Comparison of ENCODE assay signal across 19 cellular contexts in genomic region chr5:34690898-34691297, GRCh38.
"Had no signal": no experiment of that assay in that cellular context is flagged by ENCODE, and none has a peak within 500 bp of the region (broad histone marks: within the 10 kb centered on the region; RNA-seq: fewer than 3 reads in every experiment).

No MANE protein-coding gene starts in this region.

- H3K27me3 ChIP-seq: gastrocnemius medialis, pancreas, testis, upper lobe of right lung had no signal

- H3K27ac Mint-ChIP-seq: activated naive CD4-positive, alpha-beta T cell treated with anti-CD3 and anti-CD28 coated beads for 36 hours; stimulated activated effector memory CD8-positive, alpha-beta T cell treated with anti-CD3 and anti-CD28 coated beads, Interleukin-12 subunit alpha, Interleukin-12 subunit beta, amount 100 ng/mL, for 72 hours had no signal

- ATAC-seq: activated T-cell treated with anti-CD3 and anti-CD28 coated beads, Interleukin-2, amount 50 U/mL, for 4 hours; esophagus mucosa; gastrocnemius medialis; left lobe of liver; pancreas; sciatic nerve; stimulated activated effector memory CD8-positive, alpha-beta T cell treated with anti-CD3 and anti-CD28 coated beads, Interleukin-12 subunit alpha, Interleukin-12 subunit beta, amount 100 ng/mL, for 72 hours; upper lobe of right lung had no signal

- H3K9me3 Mint-ChIP-seq: activated naive CD4-positive, alpha-beta T cell treated with anti-CD3 and anti-CD28 coated beads for 36 hours; activated T-cell treated with anti-CD3 and anti-CD28 coated beads, Interleukin-2, amount 50 U/mL, for 4 hours; central memory CD8-positive, alpha-beta T cell; stimulated activated effector memory CD8-positive, alpha-beta T cell treated with anti-CD3 and anti-CD28 coated beads, Interleukin-12 subunit alpha, Interleukin-12 subunit beta, amount 100 ng/mL, for 72 hours had no signal

- DNase-seq: activated CD4-positive, alpha-beta T cell treated with anti-CD3 and anti-CD28 coated beads, Interleukin-2, amount 50 U/mL, for 1 hour; activated CD8-positive, alpha-beta memory T cell treated with anti-CD3 and anti-CD28 coated beads, Interleukin-2, amount 50 U/mL, for 4 hours; activated naive CD4-positive, alpha-beta T cell treated with anti-CD3 and anti-CD28 coated beads for 36 hours; activated T-cell treated with anti-CD3 and anti-CD28 coated beads, Interleukin-2, amount 50 U/mL, for 4 hours; cortex of kidney; gastrocnemius medialis; head of caudate nucleus; kidney; pancreas; stimulated activated CD4-positive, alpha-beta T cell treated with anti-CD3 and anti-CD28 coated beads, Interleukin-4, amount 100 ng/mL, for 24 hours; T1000; testis; upper lobe of right lung had no signal

- H3K4me1 ChIP-seq: gastrocnemius medialis had no signal

- H3K4me3 ChIP-seq: gastrocnemius medialis, lung, pancreas, testis, upper lobe of right lung had no signal

- H3K36me3 Mint-ChIP-seq: stimulated activated effector memory CD8-positive, alpha-beta T cell treated with anti-CD3 and anti-CD28 coated beads, Interleukin-12 subunit alpha, Interleukin-12 subunit beta, amount 100 ng/mL, for 72 hours had no signal

- H3K36me3 ChIP-seq: gastrocnemius medialis, pancreas, upper lobe of right lung had no signal

- H3K27ac ChIP-seq: gastrocnemius medialis, pancreas, testis, upper lobe of right lung had no signal

- H3K9me3 ChIP-seq: gastrocnemius medialis, pancreas, testis, upper lobe of right lung had no signal

- H3K4me3 Mint-ChIP-seq: activated naive CD4-positive, alpha-beta T cell treated with anti-CD3 and anti-CD28 coated beads for 36 hours; activated T-cell treated with anti-CD3 and anti-CD28 coated beads, Interleukin-2, amount 50 U/mL, for 4 hours; central memory CD8-positive, alpha-beta T cell; stimulated activated effector memory CD8-positive, alpha-beta T cell treated with anti-CD3 and anti-CD28 coated beads, Interleukin-12 subunit alpha, Interleukin-12 subunit beta, amount 100 ng/mL, for 72 hours had no signal
